1 cellular context compared by ENCODE assay signal in the genomic region with DNA sequence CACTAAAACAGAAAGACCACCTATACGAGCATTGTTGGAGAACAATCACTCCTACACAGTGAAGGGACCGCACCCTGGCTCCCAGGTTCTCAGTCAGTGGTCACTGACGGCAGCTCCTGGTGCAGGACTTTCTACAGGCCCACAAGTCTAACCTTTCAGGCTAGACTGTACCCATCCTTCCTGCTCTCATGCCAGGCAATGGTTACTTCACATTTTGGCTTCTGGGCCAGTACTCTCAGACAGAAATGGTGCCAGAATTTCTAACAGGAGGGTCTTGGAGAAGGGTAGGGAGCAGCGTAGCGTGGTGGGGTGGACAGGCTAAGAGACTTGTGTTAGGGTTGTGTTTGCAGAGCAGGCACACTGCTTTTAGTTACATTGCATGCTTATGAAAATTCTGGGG.
A peak's percentile ranks its signal among the peaks of the same experiment; 100 is the strongest.
TF ChIP-seq lines count a peak whose summit lies in the region.

No MANE protein-coding gene starts in this region.

TF ChIP-seq in K562, 482 proteins besides CTCF, POLR2A, EP300 and RAD21:
- TF ChIP-seq NBN (IDR thresholded peaks at IDR 0.05; ENCODE audit: low read depth) (no peak), POLR2AphosphoS2 (IDR thresholded peaks at IDR 0.05; ENCODE audit: low read length) (0 out of 2 replicates have a peak, but pooled peaks have one; percentile 54), ZNF274 (IDR thresholded peaks at IDR 0.05; ENCODE audit: borderline replicate concordance, low read depth, low read length) (no peak)
TF ChIP-seq in K562: peak in this region for 1.
